9 cellular contexts compared by ENCODE assay signal in genomic region chr7:75776295-75776971, GRCh38. TPM values are rescaled to one million over a fixed set of nuclear protein-coding genes. Genes with fewer than 3 reads are reported as not detected.
DNase-seq lines count a peak whose midpoint lies in the region; ATAC-seq, FAIRE-seq and TF ChIP-seq lines count a peak whose summit lies in the region.
"Had no signal": no experiment of that assay in that cellular context is flagged by ENCODE, and none has a peak within 500 bp of the region (broad histone marks: within the 10 kb centered on the region; RNA-seq: fewer than 3 reads in every experiment).

No MANE protein-coding gene starts in this region.

- intact Hi-C loops in activated naive CD4-positive, alpha-beta T cell treated with anti-CD3 and anti-CD28 coated beads for 36 hours (cut with micrococcal nuclease) = loop anchor here (1.0 to 2.0 kb wide), 4 partner anchors 38 to 233 kb away; partner anchors contain the start of genes HIP1 and RHBDD2
- intact Hi-C loops in kidney (cut with DNase I) = no loop called here

- H3K36me3 ChIP-seq in kidney (ENCODE audit: control insufficient read depth in 1 of 2, insufficient read depth in 2 of 2, low read length in 2 of 2) = no peaks in the 10 kb centered on the region

- H3K36me3 Mint-ChIP-seq in activated naive CD4-positive, alpha-beta T cell treated with anti-CD3 and anti-CD28 coated beads for 36 hours (ENCODE audit: low read depth) = no peaks in the 10 kb centered on the region

- peaks cover 32% of the 10 kb centered on the region for H3K4me1 Mint-ChIP-seq in activated naive CD4-positive, alpha-beta T cell treated with anti-CD3 and anti-CD28 coated beads for 36 hours (ENCODE audit: low read depth)

- H3K4me1 ChIP-seq in kidney (ENCODE audit: control insufficient read depth in 1 of 2, insufficient read depth in 1 of 2, low read depth in 1 of 2, low read length in 2 of 2) = no peaks in the 10 kb centered on the region

- TF ChIP-seq CTCF in kidney (IDR thresholded peaks at IDR 0.05; ENCODE audit: borderline replicate concordance, extremely low read depth, insufficient read depth) = no peak

- DNase-seq in Daoy (ENCODE audit: low read depth) = peak; percentile 79
- peak; percentile 51 for DNase-seq in RPMI8226
- DNase-seq in activated naive CD4-positive, alpha-beta T cell treated with anti-CD3 and anti-CD28 coated beads for 36 hours = peak; percentile 81
- peak; percentile 17 to 53 for DNase-seq in stimulated activated CD4-positive, alpha-beta T cell treated with anti-CD3 and anti-CD28 coated beads, Interleukin-12 subunit alpha, Interleukin-12 subunit beta, amount 100 ng/mL, for 24 hours (ENCODE audit: low read depth in 2 of 2)
- no peak for DNase-seq in kidney
- no peak for DNase-seq in OCI-M2 (lab: John Stamatoyannopoulos, UW; ENCODE audit: unreplicated experiment)
- DNase-seq in hippocampal formation (lab: John Stamatoyannopoulos, UW) = no peak

- no peaks in the 10 kb centered on the region for H3K9me3 Mint-ChIP-seq in activated naive CD4-positive, alpha-beta T cell treated with anti-CD3 and anti-CD28 coated beads for 36 hours

- FAIRE-seq in kidney (lab: Jason Lieb, UNC) = no peak

- H3K9ac ChIP-seq in kidney (ENCODE audit: low read length in 2 of 2) = no peak overlapping the region

- peak overlapping the region; percentile 81 for H3K27ac Mint-ChIP-seq in activated naive CD4-positive, alpha-beta T cell treated with anti-CD3 and anti-CD28 coated beads for 36 hours

- no peak for ATAC-seq in HG03095 (IDR thresholded peaks at IDR 0.05; ENCODE audit: unreplicated experiment)

- CTCF ChIA-PET in activated naive CD4-positive, alpha-beta T cell treated with anti-CD3 and anti-CD28 coated beads for 36 hours (lab: Charles Lee) = no interaction called here

- no peak overlapping the region for H3K4me3 Mint-ChIP-seq in activated naive CD4-positive, alpha-beta T cell treated with anti-CD3 and anti-CD28 coated beads for 36 hours

- H3K27ac ChIP-seq in kidney (ENCODE audit: low read depth in 2 of 2, low read length in 2 of 2) = no peak overlapping the region

- H3K4me3 ChIP-seq in kidney (ENCODE audit: low read length in 2 of 2) = no peak overlapping the region

- no peaks in the 10 kb centered on the region for H3K9me3 ChIP-seq in kidney (ENCODE audit: control insufficient read depth in 1 of 2, low read length in 2 of 2)

- peaks cover 7% of the 10 kb centered on the region for H3K27me3 Mint-ChIP-seq in activated naive CD4-positive, alpha-beta T cell treated with anti-CD3 and anti-CD28 coated beads for 36 hours (ENCODE audit: low read depth)

RNA-seq across cellular contexts. Expression of gene CCL26, which starts 4.4 kb away (rescaled TPM):
- 1.5 TPM in 1 of 2 replicates, not detected in the other for total RNA-seq in Daoy (2014; rRNA removed; shearing (Covaris generic))
- total RNA-seq in activated naive CD4-positive, alpha-beta T cell treated with anti-CD3 and anti-CD28 coated beads for 36 hours = not detected
- 0.88 TPM for total RNA-seq in kidney
- not detected for polyA plus RNA-seq in kidney (ENCODE audit: insufficient read depth, low read depth, low replicate concordance)
- total RNA-seq: mononuclear cell had no signal

RNA-seq across cellular contexts. Expression of gene CCL24, which starts 37.2 kb away (rescaled TPM):
- total RNA-seq in Daoy (2014; rRNA removed; shearing (Covaris generic)) = not detected in 2 replicates
- not detected for total RNA-seq in activated naive CD4-positive, alpha-beta T cell treated with anti-CD3 and anti-CD28 coated beads for 36 hours
- not detected for total RNA-seq in kidney
- polyA plus RNA-seq in kidney (ENCODE audit: insufficient read depth, low read depth, low replicate concordance) = not detected
- total RNA-seq: mononuclear cell had no signal

RNA-seq across cellular contexts. Expression of gene HIP1, which starts 37.7 kb away (rescaled TPM):
- total RNA-seq in Daoy (2014; rRNA removed; shearing (Covaris generic)) = 12.3 and 13.4 TPM in 2 replicates
- 1 to 10 TPM; 2.1 to 2.3 TPM for total RNA-seq in activated naive CD4-positive, alpha-beta T cell treated with anti-CD3 and anti-CD28 coated beads for 36 hours
- total RNA-seq in kidney = 50.1 TPM
- polyA plus RNA-seq in kidney (ENCODE audit: insufficient read depth, low read depth, low replicate concordance) = 11.2 TPM

Comparison
In these comparisons a context has a peak if more than half of its experiments do, and no peak if none do; other contexts are left out.
1. DNase-seq: peak in Daoy (single experiment), RPMI8226 (single experiment), activated naive CD4-positive, alpha-beta T cell treated with anti-CD3 and anti-CD28 coated beads for 36 hours (single experiment) and stimulated activated CD4-positive, alpha-beta T cell treated with anti-CD3 and anti-CD28 coated beads, Interleukin-12 subunit alpha, Interleukin-12 subunit beta, amount 100 ng/mL, for 24 hours (2 of 2); none in kidney (single experiment), OCI-M2 (single experiment) and hippocampal formation (0 of 2).